Comparison of ENCODE assay signal across 12 cellular contexts in genomic region chr9:89000281-89000875, GRCh38. TPM values are rescaled to one million over a fixed set of nuclear protein-coding genes. Genes with fewer than 3 reads are reported as not detected.
DNase-seq lines count a peak whose midpoint lies in the region; ATAC-seq and TF ChIP-seq lines count a peak whose summit lies in the region.
"Had no signal": no experiment of that assay in that cellular context is flagged by ENCODE, and none has a peak within 500 bp of the region (broad histone marks: within the 10 kb centered on the region; RNA-seq: fewer than 3 reads in every experiment).

No MANE protein-coding gene starts in this region.

- H3K27me3 ChIP-seq in heart right ventricle (peaks cover 0 to 8% (median 0%) of the 10 kb centered on the region in 7 donors), Peyer's patch (no peaks in the 10 kb centered on the region)

- H3K4me1 ChIP-seq in heart right ventricle (peaks cover 12 to 53% (median 40%) of the 10 kb centered on the region in 9 donors), Peyer's patch (peaks cover 0 to 13% (median 0%) of the 10 kb centered on the region in 4 donors)

- H3K36me3 Mint-ChIP-seq in brain (no peaks in the 10 kb centered on the region), mesothelial cell of epicardium (no peaks in the 10 kb centered on the region), type B pancreatic cell (peaks cover 35% of the 10 kb centered on the region)
- H3K36me3 Mint-ChIP-seq: naive B cell had no signal

- ATAC-seq in heart right ventricle = peak in 3 of 8 donors; percentile 4 to 17 (median 10)

- intact Hi-C loops in heart right ventricle (cut with DNase I) (loop anchor here in 8 of 10 donors (2.0 to 10.0 kb wide), 10 partner anchors 126 to 408 kb away; no protein-coding TSS in a partner anchor), cardiac septum (cut with DNase I) (loop anchor here (5.0 kb wide), 1 partner anchor 278 kb away; no protein-coding TSS in a partner anchor)

- WGBS in heart right ventricle, 2 donors = 49 to 55% methylated on average over 11 of the region's 11 CpGs

- DNase-seq in heart right ventricle (no peak), cardiac septum (ENCODE audit: low spot score) (no peak), mesothelial cell of epicardium (ENCODE audit: low spot score in 2 of 2, unreplicated experiment in 2 of 2) (no peak), type B pancreatic cell (ENCODE audit: extremely low spot score, unreplicated experiment) (peak; percentile 64), Peyer's patch (no peak), NCI-H1092 (lab: John Stamatoyannopoulos, UW) (no peak), AG08396 (ENCODE audit: low spot score) (no peak)
- DNase-seq: activated gamma-delta T cell had no signal

- H3K9me3 Mint-ChIP-seq in brain (peaks cover 0 to 7% (median 0%) of the 10 kb centered on the region in 5 experiments), mesothelial cell of epicardium (no peaks in the 10 kb centered on the region), type B pancreatic cell (no peaks in the 10 kb centered on the region)
- H3K9me3 Mint-ChIP-seq: central memory CD8-positive, alpha-beta T cell had no signal

- peaks cover under 1% of the 10 kb centered on the region for H3K27me3 Mint-ChIP-seq in brain
- no peaks in the 10 kb centered on the region for H3K27me3 Mint-ChIP-seq in mesothelial cell of epicardium (ENCODE audit: low read depth)
- H3K27me3 Mint-ChIP-seq in type B pancreatic cell = peaks cover 9% of the 10 kb centered on the region

- H3K27ac ChIP-seq in heart right ventricle (peak overlapping the region in 7 of 10 donors; percentile 15 to 75 (median 43)), Peyer's patch (peak overlapping the region in 2 of 4 donors; percentile 22 to 44)

- no peaks in the 10 kb centered on the region for H3K9me3 ChIP-seq in heart right ventricle
- H3K9me3 ChIP-seq in Peyer's patch = no peaks in the 10 kb centered on the region

- peaks cover 0 to 52% (median 0%) of the 10 kb centered on the region in 9 donors for H3K36me3 ChIP-seq in heart right ventricle
- H3K36me3 ChIP-seq in Peyer's patch = no peaks in the 10 kb centered on the region

- H3K27ac Mint-ChIP-seq in brain (peak overlapping the region; percentile 88 to 98 (median 94)), mesothelial cell of epicardium (peak overlapping the region; percentile 67), type B pancreatic cell (peak overlapping the region; percentile 51)
- H3K27ac Mint-ChIP-seq: naive B cell had no signal

- TF ChIP-seq CTCF in heart right ventricle (IDR thresholded peaks at IDR 0.05) = no peak
- TF ChIP-seq CTCF in brain (conservative IDR thresholded peaks at IDR 0.05) = no peak
- TF ChIP-seq CTCF in mesothelial cell of epicardium (IDR thresholded peaks at IDR 0.05; ENCODE audit: unreplicated experiment) = no peak
- TF ChIP-seq CTCF in type B pancreatic cell (conservative IDR thresholded peaks at IDR 0.05) = no peak
- TF ChIP-seq CTCF in Peyer's patch (IDR thresholded peaks at IDR 0.05) = no peak

- H3K4me3 ChIP-seq in heart right ventricle (peak overlapping the region in 1 of 10 donors; percentile 4), Peyer's patch (no peak overlapping the region)
- H3K4me3 ChIP-seq: skin epidermis had no signal

- H3K4me3 Mint-ChIP-seq in brain (peak overlapping the region in 4 of 5 experiments; percentile 55 to 81 (median 70)), mesothelial cell of epicardium (no peak overlapping the region), type B pancreatic cell (no peak overlapping the region)
- H3K4me3 Mint-ChIP-seq: central memory CD8-positive, alpha-beta T cell had no signal

- TF ChIP-seq POLR2A in Peyer's patch (IDR thresholded peaks at IDR 0.05) = no peak

- H3K4me1 Mint-ChIP-seq in brain = peaks cover 80% of the 10 kb centered on the region
- peaks cover 35% of the 10 kb centered on the region for H3K4me1 Mint-ChIP-seq in mesothelial cell of epicardium
- peaks cover 28% of the 10 kb centered on the region for H3K4me1 Mint-ChIP-seq in type B pancreatic cell (ENCODE audit: unreplicated experiment)

RNA-seq across cellular contexts. Expression of gene S1PR3, which starts 9.1 kb away (rescaled TPM):
- total RNA-seq in heart right ventricle (10 to 100 TPM in 7 of 10 donors, 1 to 10 TPM in 3; 3.6 to 61.6 (median 13.1) TPM), cardiac septum (9.9 TPM), mesothelial cell of epicardium (33.2 to 38.3 TPM (median 38.2 TPM) in 3 replicates), type B pancreatic cell (ENCODE audit: low replicate concordance) (9.3 and 37.9 TPM in 2 replicates), Peyer's patch (1 to 10 TPM; 1.9 to 6.7 (median 4.3) TPM)
- polyA plus RNA-seq in heart right ventricle (10 to 100 TPM; 12.7 to 13.9 TPM), brain (ENCODE audit: insufficient read depth, low read depth, low replicate concordance) (7.4 TPM)

Comparison
In these comparisons a context has a peak if more than half of its experiments do, and no peak if none do; other contexts are left out.
1. H3K4me3 Mint-ChIP-seq: peak in brain (4 of 5); none in mesothelial cell of epicardium (single experiment) and type B pancreatic cell (single experiment).
2. Peak in every context shown above with its lines, with median percentiles within 50 percentile points of each other: H3K27ac Mint-ChIP-seq.